Comparison of ENCODE assay signal across 22 cellular contexts in genomic region chr2:199760574-199760973, GRCh38.
DNase-seq lines count a peak whose midpoint lies in the region; ATAC-seq and TF ChIP-seq lines count a peak whose summit lies in the region.
"Had no signal": no experiment of that assay in that cellular context is flagged by ENCODE, and none has a peak within 500 bp of the region (broad histone marks: within the 10 kb centered on the region; RNA-seq: fewer than 3 reads in every experiment).

No MANE protein-coding gene starts in this region.

- H3K4me1 Mint-ChIP-seq in H9 (no peaks in the 10 kb centered on the region; a peak in 1 of 4 replicates), WTC11 (0 out of 2 replicates have a peak, but pooled peaks cover 4% of the 10 kb centered on the region)
- no peaks in the 10 kb centered on the region for H3K4me1 Mint-ChIP-seq in activated CD8-positive, alpha-beta T cell treated with anti-CD3 and anti-CD28 coated beads for 36 hours (ENCODE audit: low read depth)
- H3K4me1 Mint-ChIP-seq: CD4-positive, alpha-beta memory T cell; T-cell had no signal

- H3K23ac ChIP-seq in H9 (ENCODE audit: insufficient read length, low read depth, low read length) = no peak overlapping the region

- H3K27me3 Mint-ChIP-seq in H9 (ENCODE audit: low read depth) = no peaks in the 10 kb centered on the region
- no peaks in the 10 kb centered on the region for H3K27me3 Mint-ChIP-seq in WTC11 (ENCODE audit: low read depth)
- peaks cover 5% of the 10 kb centered on the region for H3K27me3 Mint-ChIP-seq in activated CD8-positive, alpha-beta T cell treated with anti-CD3 and anti-CD28 coated beads for 36 hours
- H3K27me3 Mint-ChIP-seq: CD4-positive, alpha-beta memory T cell had no signal

- H3K4me2 ChIP-seq in H9 (ENCODE audit: insufficient read depth, insufficient read length, low read length) (no peak overlapping the region), mammary epithelial cell (ENCODE audit: insufficient read depth, low read depth, low read length) (no peak overlapping the region)
- H3K4me2 ChIP-seq: BLaER1 treated with 17β-estradiol and CSF1 and Interleukin-3, amounts not matched to agents 10 nM and 100 nM; KMS-11 had no signal

- DNase-seq in H9 (no peak), WTC11 (ENCODE audit: low spot score) (peak; percentile 17), iPS-NIHi7 (ENCODE audit: extremely low spot score) (peak; percentile 26), GM19238 (ENCODE audit: insufficient read length, low spot score) (no peak), mammary epithelial cell (no peak)
- no peak for DNase-seq in activated CD8-positive, alpha-beta T cell treated with anti-CD3 and anti-CD28 coated beads for 36 hours
- DNase-seq: ACHN; Caco-2; CD4-positive, alpha-beta memory T cell; GF-D8; HCEC 1CT; IMR-90; MV-4-11; NCI-H187; NCI-H510A; NCI-H748 treated with DMSO at 0.1 percent for 48 hours; Peyer's patch; T-cell had no signal

- dilution Hi-C loops in mammary epithelial cell (cut with HindIII; ENCODE audit: low sequenced_read_pairs) = no loop called here

- no peaks in the 10 kb centered on the region for H3K9me3 ChIP-seq in H9 (ENCODE audit: control insufficient read depth, low read depth, low read length)
- H3K9me3 ChIP-seq in mammary epithelial cell (replicated peaks; ENCODE audit: insufficient read depth, low read length) = no peaks in the 10 kb centered on the region
- H3K9me3 ChIP-seq: BLaER1 treated with 17β-estradiol and CSF1 and Interleukin-3, amounts not matched to agents 10 nM and 100 nM; Caco-2; Peyer's patch had no signal

- H4K5ac ChIP-seq in H9 (ENCODE audit: insufficient read length, low read depth, low read length) = no peak overlapping the region

- H3K27ac ChIP-seq in H9 (ENCODE audit: insufficient read length, low read depth, low read length) = no peak overlapping the region
- no peak overlapping the region for H3K27ac ChIP-seq in mammary epithelial cell (ENCODE audit: insufficient read depth, low read depth, low read length)
- H3K27ac ChIP-seq: BLaER1 treated with 17β-estradiol and CSF1 and Interleukin-3, amounts not matched to agents 10 nM and 100 nM; KMS-11; Peyer's patch had no signal

- H2AK5ac ChIP-seq in H9 (ENCODE audit: insufficient read length, low read length) = no peak overlapping the region

- TF ChIP-seq CTCF in H9 (conservative IDR thresholded peaks at IDR 0.05) (peak; percentile 35; the same call in 1 of the 3 replicates), WTC11 (IDR thresholded peaks at IDR 0.05) (no peak), mammary epithelial cell (conservative IDR thresholded peaks at IDR 0.05 in 1 of 2, IDR thresholded peaks at IDR 0.05 in 1 of 2; ENCODE audit: extremely low read depth in 1 of 2, insufficient read depth in 1 of 2, low read depth in 1 of 2, low read length in 2 of 2) (no peak)
- no peak for TF ChIP-seq CTCF in activated CD8-positive, alpha-beta T cell treated with anti-CD3 and anti-CD28 coated beads for 36 hours (IDR thresholded peaks at IDR 0.05)

- H3K4me3 Mint-ChIP-seq in H9 = no peak overlapping the region
- H3K4me3 Mint-ChIP-seq in WTC11 = no peak overlapping the region
- H3K4me3 Mint-ChIP-seq in activated CD8-positive, alpha-beta T cell treated with anti-CD3 and anti-CD28 coated beads for 36 hours = no peak overlapping the region
- H3K4me3 Mint-ChIP-seq: CD4-positive, alpha-beta memory T cell; T-cell had no signal

- no peak overlapping the region for H4K8ac ChIP-seq in H9 (replicated peaks; ENCODE audit: insufficient read length, low read depth, low read length)

- H2AFZ ChIP-seq in H9 (ENCODE audit: low read length) (no peak overlapping the region), mammary epithelial cell (ENCODE audit: low read depth, low read length) (no peak overlapping the region)

- H2BK15ac ChIP-seq in H9 (ENCODE audit: low read depth, low read length) = no peak overlapping the region

- no peak overlapping the region for H3K4ac ChIP-seq in H9 (ENCODE audit: low read depth, low read length)

- no peak overlapping the region for H2BK12ac ChIP-seq in H9 (ENCODE audit: insufficient read length, low read depth, low read length)

- intact Hi-C loops in activated CD8-positive, alpha-beta T cell treated with anti-CD3 and anti-CD28 coated beads for 36 hours (cut with micrococcal nuclease) = no loop called here
- intact Hi-C loops in mammary epithelial cell (cut with micrococcal nuclease) = no loop called here

- CTCF ChIA-PET in WTC11 (lab: Charles Lee) (no interaction called here), mammary epithelial cell (lab: Charles Lee; ENCODE audit: low non-redundant PET) (no interaction called here)
- CTCF ChIA-PET in activated CD8-positive, alpha-beta T cell treated with anti-CD3 and anti-CD28 coated beads for 36 hours (lab: Charles Lee) = interaction anchor here (1.6 kb wide), 1 partner anchor 20 kb away, joined by 5 read pairs; no protein-coding TSS in a partner anchor

- H2BK20ac ChIP-seq in H9 (ENCODE audit: low read depth, low read length, poor library complexity, severe bottlenecking) = no peak overlapping the region

- no TSS peak for BruUV-seq in mammary epithelial cell (replicated peaks; lab: Mats Ljungman, UMichigan)

- no CpG with 5 or more reads among the region's 3 CpGs for WGBS in H9 (ENCODE audit: extremely low coverage, insufficient read length, low lambda C conversion rate)
- WGBS in mammary epithelial cell (ENCODE audit: low coverage, missing lambda C conversion rate) = 80% methylated on average over 3 of the region's 3 CpGs

- no peak overlapping the region for H3K18ac ChIP-seq in H9 (ENCODE audit: insufficient read length, low read depth, low read length)

- H3K27ac Mint-ChIP-seq in H9 (no peak overlapping the region), WTC11 (no peak overlapping the region)
- no peak overlapping the region for H3K27ac Mint-ChIP-seq in activated CD8-positive, alpha-beta T cell treated with anti-CD3 and anti-CD28 coated beads for 36 hours
- H3K27ac Mint-ChIP-seq: CD4-positive, alpha-beta memory T cell; T-cell had no signal

- no peaks in the 10 kb centered on the region for H3K79me1 ChIP-seq in H9 (ENCODE audit: insufficient read depth, low read depth, low read length, poor library complexity, severe bottlenecking)

- H4K20me1 ChIP-seq in H9 (ENCODE audit: control insufficient read depth, insufficient read depth, insufficient read length) = no peaks in the 10 kb centered on the region
- H4K20me1 ChIP-seq in mammary epithelial cell (ENCODE audit: insufficient read depth, low read length) = no peaks in the 10 kb centered on the region
- H4K20me1 ChIP-seq: BLaER1 treated with 17β-estradiol and CSF1 and Interleukin-3, amounts not matched to agents 10 nM and 100 nM had no signal

- in situ Hi-C loops in mammary epithelial cell (cut with MboI; ENCODE audit: low sequenced_read_pairs in 2 of 2) = no loop called here

- H2BK120ac ChIP-seq in H9 (ENCODE audit: low read depth, low read length, poor library complexity, severe bottlenecking) = no peak overlapping the region

- H3K79me2 ChIP-seq in H9 (ENCODE audit: insufficient read depth, low read length) (no peaks in the 10 kb centered on the region), mammary epithelial cell (ENCODE audit: insufficient read depth, low read length) (no peaks in the 10 kb centered on the region)

- H3K9ac ChIP-seq in H9 (ENCODE audit: extremely low read depth, insufficient read length, low read length) = no peak overlapping the region
- H3K9ac ChIP-seq in mammary epithelial cell (ENCODE audit: insufficient read depth, low read length) = no peak overlapping the region
- H3K9ac ChIP-seq: BLaER1 treated with 17β-estradiol and CSF1 and Interleukin-3, amounts not matched to agents 10 nM and 100 nM; KMS-11 had no signal

- H3K4me1 ChIP-seq in H9 (ENCODE audit: insufficient read depth, low read length) (no peaks in the 10 kb centered on the region), mammary epithelial cell (ENCODE audit: insufficient read depth, low read length) (no peaks in the 10 kb centered on the region)
- H3K4me1 ChIP-seq: Peyer's patch had no signal

- no peaks in the 10 kb centered on the region for H3K9me3 Mint-ChIP-seq in H9
- peaks cover 5% of the 10 kb centered on the region; the same call in 1 of the 2 replicates for H3K9me3 Mint-ChIP-seq in WTC11
- H3K9me3 Mint-ChIP-seq in activated CD8-positive, alpha-beta T cell treated with anti-CD3 and anti-CD28 coated beads for 36 hours = no peaks in the 10 kb centered on the region
- H3K9me3 Mint-ChIP-seq: CD4-positive, alpha-beta memory T cell; T-cell had no signal

- POLR2A ChIA-PET in WTC11 (lab: Charles Lee) = no interaction called here
- POLR2A ChIA-PET in activated CD8-positive, alpha-beta T cell treated with anti-CD3 and anti-CD28 coated beads for 36 hours (lab: Charles Lee) = interaction anchor here (0.7 kb wide), 1 partner anchor 214 kb away, joined by 3 read pairs; no protein-coding TSS in a partner anchor

- H3T11ph ChIP-seq in H9 (ENCODE audit: low read length) = no peak overlapping the region

- H3K27me3 ChIP-seq in H9 (ENCODE audit: insufficient read depth, low read length) (no peaks in the 10 kb centered on the region), mammary epithelial cell (ENCODE audit: insufficient read depth, low read length) (no peaks in the 10 kb centered on the region)
- H3K27me3 ChIP-seq: BLaER1 treated with 17β-estradiol and CSF1 and Interleukin-3, amounts not matched to agents 10 nM and 100 nM; Peyer's patch had no signal

- ATAC-seq in WTC11 (peak; percentile 84), HG03039 (IDR thresholded peaks at IDR 0.05; ENCODE audit: unreplicated experiment) (no peak)
- no peak for ATAC-seq in activated CD8-positive, alpha-beta T cell treated with anti-CD3 and anti-CD28 coated beads for 36 hours
- ATAC-seq: SK-N-SH treated with all-trans-retinoic acid at 6 μM for 48 hours, T-cell had no signal

- H3K36me3 Mint-ChIP-seq in H9 (ENCODE audit: insufficient read depth in 1 of 3, low read depth in 3 of 3) (no peaks in the 10 kb centered on the region; a peak in 1 of 7 replicates), WTC11 (no peaks in the 10 kb centered on the region)
- H3K36me3 Mint-ChIP-seq in activated CD8-positive, alpha-beta T cell treated with anti-CD3 and anti-CD28 coated beads for 36 hours (ENCODE audit: low read depth) = no peaks in the 10 kb centered on the region
- H3K36me3 Mint-ChIP-seq: CD4-positive, alpha-beta memory T cell; T-cell had no signal

- no peak overlapping the region for H3K56ac ChIP-seq in H9 (ENCODE audit: insufficient read length, low read depth, low read length)

- H3K36me3 ChIP-seq in mammary epithelial cell (ENCODE audit: insufficient read depth, low read length) = no peaks in the 10 kb centered on the region
- H3K36me3 ChIP-seq: BLaER1 treated with 17β-estradiol and CSF1 and Interleukin-3, amounts not matched to agents 10 nM and 100 nM; Peyer's patch had no signal

- H3K23me2 ChIP-seq in H9 (ENCODE audit: insufficient read length, low read depth, low read length, poor library complexity, severe bottlenecking) = no peaks in the 10 kb centered on the region

- H3K4me3 ChIP-seq in mammary epithelial cell (replicated peaks in 1 of 3; ENCODE audit: insufficient read depth in 1 of 3, low read depth in 2 of 3, low read length in 3 of 3) = no peak overlapping the region
- H3K4me3 ChIP-seq: BLaER1 treated with 17β-estradiol and CSF1 and Interleukin-3, amounts not matched to agents 10 nM and 100 nM; Peyer's patch had no signal

- no peak overlapping the region for H3K14ac ChIP-seq in H9 (ENCODE audit: insufficient read depth, low read length)

- no peak overlapping the region for H2BK5ac ChIP-seq in H9 (ENCODE audit: insufficient read length, low read length)

- H4K91ac ChIP-seq in H9 (ENCODE audit: insufficient read length, low read depth, low read length) = no peak overlapping the region

Comparison
In these comparisons a context has a peak if more than half of its experiments do, and no peak if none do; other contexts are left out.
1. DNase-seq: peak in WTC11 (single experiment) and iPS-NIHi7 (single experiment); none in H9 (single experiment), GM19238 (single experiment), activated CD8-positive, alpha-beta T cell treated with anti-CD3 and anti-CD28 coated beads for 36 hours (single experiment) and mammary epithelial cell (single experiment).